Comparison of ENCODE assay signal across 17 cellular contexts in the genomic region with DNA sequence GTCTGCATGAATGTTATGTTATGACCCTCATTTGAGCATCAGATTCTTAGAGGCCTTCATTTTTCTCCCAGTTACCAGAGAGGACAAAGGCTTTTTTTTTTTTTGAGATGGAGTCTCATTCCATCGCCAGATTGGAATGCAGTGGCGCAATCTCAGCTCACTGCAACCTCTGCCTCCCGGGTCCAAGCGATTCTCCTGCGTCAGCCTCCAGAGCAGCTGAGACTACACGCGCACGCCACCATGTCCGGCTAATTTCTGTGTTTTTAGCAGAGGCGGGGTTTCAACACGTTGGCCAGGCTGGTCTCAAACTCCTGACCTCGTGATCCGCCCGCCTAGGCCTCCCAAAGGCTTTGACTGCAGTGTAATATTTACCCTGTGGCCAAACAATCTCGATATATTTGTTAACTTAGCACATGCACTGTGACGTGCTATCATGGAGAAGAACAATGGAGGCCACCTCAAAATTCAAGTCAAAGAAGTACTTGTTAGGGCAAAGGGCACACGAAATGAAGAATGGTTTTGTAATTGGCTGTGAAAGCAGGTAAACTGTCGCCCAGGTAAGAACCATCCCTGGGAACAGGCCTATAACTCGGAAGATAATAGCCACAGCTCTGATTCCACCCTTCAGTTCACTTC.
DNase-seq lines count a peak whose midpoint lies in the region; ATAC-seq, FAIRE-seq and TF ChIP-seq lines count a peak whose summit lies in the region.
"Had no signal": no experiment of that assay in that cellular context is flagged by ENCODE, and none has a peak within 500 bp of the region (broad histone marks: within the 10 kb centered on the region; RNA-seq: fewer than 3 reads in every experiment).

No MANE protein-coding gene starts in this region.

- H3K36me3 ChIP-seq in HCT116 (ENCODE audit: control insufficient read depth in 1 of 2, insufficient read depth in 2 of 2, low read length in 2 of 2) = no peaks in the 10 kb centered on the region

- no TSS peak for BruUV-seq in HCT116 (replicated peaks; lab: Mats Ljungman, UMichigan)

- H2AFZ ChIP-seq in HCT116 (ENCODE audit: low read depth, low read length, poor library complexity, severe bottlenecking) = no peak overlapping the region

- peaks cover 21% of the 10 kb centered on the region; the same call in 2 of the 3 replicates for H3K9me3 ChIP-seq in A549
- H3K9me3 ChIP-seq in HCT116 (ENCODE audit: control insufficient read depth in 1 of 2, insufficient read depth in 1 of 2, low read depth in 1 of 2, low read length in 2 of 2) = peaks cover 0 to 11% of the 10 kb centered on the region in 2 experiments; a peak in 1 of 4 replicates
- H3K9me3 ChIP-seq: suprapubic skin had no signal

- no peak for TF ChIP-seq EP300 in A549 (IDR thresholded peaks at IDR 0.05)

- H3K9ac ChIP-seq in HCT116 (ENCODE audit: low read length) = no peak overlapping the region

- H3K79me2 ChIP-seq in HCT116 (ENCODE audit: insufficient read depth, low read length) = no peaks in the 10 kb centered on the region

- no peaks in the 10 kb centered on the region for H3K9me2 ChIP-seq in HCT116 (ENCODE audit: insufficient read depth)

- no peak for TF ChIP-seq CTCF in A549 (IDR thresholded peaks at IDR 0.05)
- TF ChIP-seq CTCF in HCT116 (IDR thresholded peaks at IDR 0.05 in 2 of 3, conservative IDR thresholded peaks at IDR 0.05 in 1 of 3; ENCODE audit: borderline replicate concordance in 1 of 3, insufficient read depth in 1 of 3, low read depth in 2 of 3, low read length in 2 of 3) = no peak

- POLR2A ChIA-PET in A549 (lab: Yijun Ruan, JAX) (no interaction called here), HCT116 (lab: Charles Lee) (no interaction called here)

- TF ChIP-seq POLR2A in A549 (IDR thresholded peaks at IDR 0.05; ENCODE audit: low read length) (no peak), HCT116 (IDR thresholded peaks at IDR 0.05; ENCODE audit: borderline replicate concordance, extremely low read depth, insufficient read depth, insufficient read length) (no peak)

- no peak overlapping the region for H3K4me3 ChIP-seq in A549
- no peak overlapping the region for H3K4me3 ChIP-seq in HCT116 (replicated peaks in 1 of 2; ENCODE audit: low read depth in 1 of 2, low read length in 2 of 2)
- H3K4me3 ChIP-seq: suprapubic skin had no signal

- TF ChIP-seq RAD21 in A549 (conservative IDR thresholded peaks at IDR 0.05 in 1 of 2, IDR thresholded peaks at IDR 0.05 in 1 of 2) (no peak), HCT116 (IDR thresholded peaks at IDR 0.05; ENCODE audit: low read depth) (no peak)

- ATAC-seq in A549 (peak in 1 of 2 experiments; percentile 43; a peak in 3 of 6 replicates), HCT116 (no peak), GM19328 (IDR thresholded peaks at IDR 0.05; ENCODE audit: unreplicated experiment) (no peak), GM19324 (IDR thresholded peaks at IDR 0.05; ENCODE audit: low FRiP score, unreplicated experiment) (no peak)
- ATAC-seq: Panc1 had no signal

- RAD21 ChIA-PET in HCT116 (lab: Charles Lee; ENCODE audit: low non-redundant PET in 1 of 2, low total read pairs in 2 of 2, uncharacterized antibody in 2 of 2, unreplicated experiment in 2 of 2) = no interaction called here

- intact Hi-C loops in HCT116 (cut with micrococcal nuclease) = no loop called here

- H3K27ac ChIP-seq in A549 (no peak overlapping the region), HCT116 (ENCODE audit: low read depth, low read length) (no peak overlapping the region)
- H3K27ac ChIP-seq: suprapubic skin had no signal

- no peak overlapping the region for H3K4me2 ChIP-seq in A549
- H3K4me2 ChIP-seq in HCT116 (ENCODE audit: low read length) = no peak overlapping the region

- no peak for DNase-seq in A549 (ENCODE audit: low read depth in 1 of 2, low spot score in 1 of 2)
- DNase-seq in HCT116 (ENCODE audit: low read depth, low spot score) = no peak
- DNase-seq in NCI-H748 treated with DMSO at 0.1 percent for 48 hours (lab: John Stamatoyannopoulos, UW) = peak; percentile 47
- DNase-seq in fibroblast of peridontal ligament (ENCODE audit: extremely low read depth) = peak; percentile 38
- DNase-seq in ecto neural progenitor cell (ENCODE audit: low spot score) = no peak
- DNase-seq in DMS 273 treated with DMSO at 0.1 percent for 48 hours (lab: John Stamatoyannopoulos, UW) = no peak
- DNase-seq: ACHN; activated CD4-positive, alpha-beta T cell treated with anti-CD3 and anti-CD28 coated beads, Interleukin-2, amount 50 U/mL, for 4 hours; effector CD4-positive, alpha-beta T cell; immature natural killer cell; NCI-H1105 treated with DMSO at 0.1 percent for 48 hours; NCI-H524 treated with DMSO at 0.1 percent for 48 hours had no signal

- H4K20me1 ChIP-seq in HCT116 (ENCODE audit: insufficient read depth) = no peaks in the 10 kb centered on the region

- FAIRE-seq in A549 (lab: Jason Lieb, UNC) = no peak
- FAIRE-seq: TTC549 had no signal

- CTCF ChIA-PET in A549 (lab: Yijun Ruan, JAX) (interaction anchor here (1.1 to 1.5 kb wide), 2 partner anchors 14 to 63 kb away, joined by 3 read pairs; no protein-coding TSS in a partner anchor), HCT116 (lab: Charles Lee) (no interaction called here)

- no peaks in the 10 kb centered on the region for H3K27me3 ChIP-seq in HCT116 (ENCODE audit: insufficient read depth, low read length)
- H3K27me3 ChIP-seq: suprapubic skin had no signal

- 78% methylated on average over 19 of the region's 19 CpGs for WGBS in A549 (ENCODE audit: missing lambda C conversion rate)

- H3K4me1 ChIP-seq in A549 (peaks cover 5% of the 10 kb centered on the region; the same call in 1 of the 3 replicates), HCT116 (ENCODE audit: control insufficient read depth in 1 of 2, insufficient read depth in 2 of 2, low read length in 2 of 2) (no peaks in the 10 kb centered on the region)
- H3K4me1 ChIP-seq: suprapubic skin had no signal

TF ChIP-seq in A549, 52 proteins besides CTCF, POLR2A, EP300 and RAD21:
- TF ChIP-seq, protein P1, sequence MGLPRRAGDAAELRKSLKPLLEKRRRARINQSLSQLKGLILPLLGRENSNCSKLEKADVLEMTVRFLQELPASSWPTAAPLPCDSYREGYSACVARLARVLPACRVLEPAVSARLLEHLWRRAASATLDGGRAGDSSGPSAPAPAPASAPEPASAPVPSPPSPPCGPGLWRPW (IDR thresholded peaks at IDR 0.05) = 0 out of 2 replicates have a peak, but pooled peaks have one; percentile 10
- no peak for TF ChIP-seq HDAC2 (IDR thresholded peaks at IDR 0.05)
- TF ChIP-seq, protein P2, sequence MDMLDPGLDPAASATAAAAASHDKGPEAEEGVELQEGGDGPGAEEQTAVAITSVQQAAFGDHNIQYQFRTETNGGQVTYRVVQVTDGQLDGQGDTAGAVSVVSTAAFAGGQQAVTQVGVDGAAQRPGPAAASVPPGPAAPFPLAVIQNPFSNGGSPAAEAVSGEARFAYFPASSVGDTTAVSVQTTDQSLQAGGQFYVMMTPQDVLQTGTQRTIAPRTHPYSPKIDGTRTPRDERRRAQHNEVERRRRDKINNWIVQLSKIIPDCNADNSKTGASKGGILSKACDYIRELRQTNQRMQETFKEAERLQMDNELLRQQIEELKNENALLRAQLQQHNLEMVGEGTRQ (IDR thresholded peaks at IDR 0.05) = no peak
- no peak for TF ChIP-seq HOXB13 (CRISPR knock-in tag; IDR thresholded peaks at IDR 0.05; ENCODE audit: low read depth)
- TF ChIP-seq CEBPB (IDR thresholded peaks at IDR 0.05) = peak; percentile 71 to 85; a peak in 3 of 4 replicates
- no peak for TF ChIP-seq ZC3H11A (IDR thresholded peaks at IDR 0.05)
- TF ChIP-seq, protein P3, sequence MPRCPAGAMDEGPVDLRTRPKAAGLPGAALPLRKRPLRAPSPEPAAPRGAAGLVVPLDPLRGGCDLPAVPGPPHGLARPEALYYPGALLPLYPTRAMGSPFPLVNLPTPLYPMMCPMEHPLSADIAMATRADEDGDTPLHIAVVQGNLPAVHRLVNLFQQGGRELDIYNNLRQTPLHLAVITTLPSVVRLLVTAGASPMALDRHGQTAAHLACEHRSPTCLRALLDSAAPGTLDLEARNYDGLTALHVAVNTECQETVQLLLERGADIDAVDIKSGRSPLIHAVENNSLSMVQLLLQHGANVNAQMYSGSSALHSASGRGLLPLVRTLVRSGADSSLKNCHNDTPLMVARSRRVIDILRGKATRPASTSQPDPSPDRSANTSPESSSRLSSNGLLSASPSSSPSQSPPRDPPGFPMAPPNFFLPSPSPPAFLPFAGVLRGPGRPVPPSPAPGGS (IDR thresholded peaks at IDR 0.05) = no peak

TF ChIP-seq in HCT116, 20 proteins besides CTCF, POLR2A, EP300 and RAD21 (continues in another document):
- no peak for TF ChIP-seq TCF7L2 (IDR thresholded peaks at IDR 0.05; ENCODE audit: borderline replicate concordance, extremely low read depth, insufficient read depth, insufficient read length)
- TF ChIP-seq, protein P4, sequence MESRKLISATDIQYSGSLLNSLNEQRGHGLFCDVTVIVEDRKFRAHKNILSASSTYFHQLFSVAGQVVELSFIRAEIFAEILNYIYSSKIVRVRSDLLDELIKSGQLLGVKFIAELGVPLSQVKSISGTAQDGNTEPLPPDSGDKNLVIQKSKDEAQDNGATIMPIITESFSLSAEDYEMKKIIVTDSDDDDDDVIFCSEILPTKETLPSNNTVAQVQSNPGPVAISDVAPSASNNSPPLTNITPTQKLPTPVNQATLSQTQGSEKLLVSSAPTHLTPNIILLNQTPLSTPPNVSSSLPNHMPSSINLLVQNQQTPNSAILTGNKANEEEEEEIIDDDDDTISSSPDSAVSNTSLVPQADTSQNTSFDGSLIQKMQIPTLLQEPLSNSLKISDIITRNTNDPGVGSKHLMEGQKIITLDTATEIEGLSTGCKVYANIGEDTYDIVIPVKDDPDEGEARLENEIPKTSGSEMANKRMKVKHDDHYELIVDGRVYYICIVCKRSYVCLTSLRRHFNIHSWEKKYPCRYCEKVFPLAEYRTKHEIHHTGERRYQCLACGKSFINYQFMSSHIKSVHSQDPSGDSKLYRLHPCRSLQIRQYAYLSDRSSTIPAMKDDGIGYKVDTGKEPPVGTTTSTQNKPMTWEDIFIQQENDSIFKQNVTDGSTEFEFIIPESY (IDR thresholded peaks at IDR 0.05; ENCODE audit: extremely low read depth, insufficient replicate concordance, low read length) = no peak
- no peak for TF ChIP-seq FOSL1 (IDR thresholded peaks at IDR 0.05; ENCODE audit: low read depth)

Comparison
In these comparisons a context has a peak if more than half of its experiments do, and no peak if none do; other contexts are left out.
1. DNase-seq: peak in NCI-H748 treated with DMSO at 0.1 percent for 48 hours (single experiment) and fibroblast of peridontal ligament (single experiment); none in A549 (0 of 2), HCT116 (single experiment), ecto neural progenitor cell (single experiment) and DMS 273 treated with DMSO at 0.1 percent for 48 hours (single experiment).